In the genomic region with DNA sequence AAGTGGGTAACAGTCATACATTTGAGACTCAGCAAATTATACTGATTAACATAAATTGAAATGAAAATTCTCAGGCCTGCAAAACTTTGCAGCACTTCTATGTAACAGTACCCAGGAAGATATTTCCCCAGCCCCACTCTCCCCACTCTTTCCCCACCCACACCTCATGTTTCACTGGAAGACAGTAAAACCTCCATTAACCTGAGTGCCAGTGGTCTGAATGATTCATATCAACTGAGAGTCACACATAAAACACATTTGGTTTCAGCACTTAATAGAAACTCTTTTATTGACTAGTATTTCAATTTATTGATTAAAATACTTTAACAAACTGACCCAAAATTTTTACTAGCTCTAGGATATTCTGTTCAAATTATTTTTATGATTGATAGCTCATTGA, we compare ENCODE assay signal across 17 cellular contexts. TPM values are rescaled to one million over a fixed set of nuclear protein-coding genes. Genes with fewer than 3 reads are reported as not detected.
"Had no signal": no experiment of that assay in that cellular context is flagged by ENCODE, and none has a peak within 500 bp of the region (broad histone marks: within the 10 kb centered on the region; RNA-seq: fewer than 3 reads in every experiment).

No MANE protein-coding gene starts in this region.

- H3K4me1 Mint-ChIP-seq: stimulated activated effector memory CD8-positive, alpha-beta T cell treated with anti-CD3 and anti-CD28 coated beads, Interleukin-12 subunit alpha, Interleukin-12 subunit beta, amount 100 ng/mL, for 72 hours; T-helper 17 cell had no signal

- H3K9me3 ChIP-seq: esophagus squamous epithelium, heart right ventricle, tibial nerve had no signal

- H3K36me3 Mint-ChIP-seq: activated naive CD4-positive, alpha-beta T cell treated with anti-CD3 and anti-CD28 coated beads, Interleukin-2, amount 50 U/mL, for 72 hours; neural progenitor cell; stimulated activated effector memory CD8-positive, alpha-beta T cell treated with anti-CD3 and anti-CD28 coated beads, Interleukin-12 subunit alpha, Interleukin-12 subunit beta, amount 100 ng/mL, for 72 hours had no signal

- H3K27ac Mint-ChIP-seq: activated naive CD4-positive, alpha-beta T cell treated with anti-CD3 and anti-CD28 coated beads, Interleukin-2, amount 50 U/mL, for 72 hours; neural progenitor cell; stimulated activated effector memory CD8-positive, alpha-beta T cell treated with anti-CD3 and anti-CD28 coated beads, Interleukin-12 subunit alpha, Interleukin-12 subunit beta, amount 100 ng/mL, for 72 hours; T-helper 17 cell had no signal

- H3K9ac ChIP-seq: neural progenitor cell had no signal

- DNase-seq: activated CD4-positive, alpha-beta T cell treated with anti-CD3 and anti-CD28 coated beads, Interleukin-2, amount 50 U/mL, for 4 hours; activated T-cell treated with anti-CD3 and anti-CD28 coated beads, Interleukin-2, amount 50 U/mL, for 1 hour; amygdala; brain microvascular endothelial cell; esophagus squamous epithelium; foreskin melanocyte; heart right ventricle; posterior cingulate gyrus; right cardiac atrium; T-helper 17 cell had no signal

- H3K27ac ChIP-seq: brain microvascular endothelial cell, esophagus squamous epithelium, neural progenitor cell, tibial nerve had no signal

- FAIRE-seq: TTC549 had no signal

- H3K4me3 ChIP-seq: esophagus squamous epithelium, heart right ventricle, neural progenitor cell, tibial nerve had no signal

- H3K4me1 ChIP-seq: neural progenitor cell, tibial nerve had no signal

- ATAC-seq: activated naive CD4-positive, alpha-beta T cell treated with anti-CD3 and anti-CD28 coated beads, Interleukin-2, amount 50 U/mL, for 72 hours; heart right ventricle; right cardiac atrium; stimulated activated effector memory CD8-positive, alpha-beta T cell treated with anti-CD3 and anti-CD28 coated beads, Interleukin-12 subunit alpha, Interleukin-12 subunit beta, amount 100 ng/mL, for 72 hours; T-helper 17 cell had no signal

- H3K27me3 ChIP-seq: brain microvascular endothelial cell had no signal

- H3K36me3 ChIP-seq: brain microvascular endothelial cell, esophagus squamous epithelium, heart right ventricle, neural progenitor cell, tibial nerve had no signal

- H3K9me3 Mint-ChIP-seq: activated naive CD4-positive, alpha-beta T cell treated with anti-CD3 and anti-CD28 coated beads, Interleukin-2, amount 50 U/mL, for 72 hours; neural progenitor cell had no signal

- H3K4me2 ChIP-seq: neural progenitor cell had no signal

- H3K4me3 Mint-ChIP-seq: neural progenitor cell; stimulated activated effector memory CD8-positive, alpha-beta T cell treated with anti-CD3 and anti-CD28 coated beads, Interleukin-12 subunit alpha, Interleukin-12 subunit beta, amount 100 ng/mL, for 72 hours; T-helper 17 cell had no signal

RNA-seq across cellular contexts. Expression of a gene that starts 6.9 kb away (rescaled TPM):
- total RNA-seq: activated naive CD4-positive, alpha-beta T cell treated with anti-CD3 and anti-CD28 coated beads, Interleukin-2, amount 50 U/mL, for 72 hours; myocyte; T-helper 17 cell had no signal

RNA-seq across cellular contexts. Expression of a gene that starts 9.7 kb away (rescaled TPM):
- total RNA-seq: activated naive CD4-positive, alpha-beta T cell treated with anti-CD3 and anti-CD28 coated beads, Interleukin-2, amount 50 U/mL, for 72 hours; esophagus squamous epithelium; heart right ventricle; kidney epithelial cell; myocyte; right cardiac atrium; tibial nerve had no signal
- polyA plus RNA-seq: heart right ventricle, right cardiac atrium had no signal

RNA-seq across cellular contexts. Expression of a gene that starts 25.8 kb away (rescaled TPM):
- total RNA-seq: activated naive CD4-positive, alpha-beta T cell treated with anti-CD3 and anti-CD28 coated beads, Interleukin-2, amount 50 U/mL, for 72 hours had no signal
